ENCODE assay signal across 33 cellular contexts in the genomic region with DNA sequence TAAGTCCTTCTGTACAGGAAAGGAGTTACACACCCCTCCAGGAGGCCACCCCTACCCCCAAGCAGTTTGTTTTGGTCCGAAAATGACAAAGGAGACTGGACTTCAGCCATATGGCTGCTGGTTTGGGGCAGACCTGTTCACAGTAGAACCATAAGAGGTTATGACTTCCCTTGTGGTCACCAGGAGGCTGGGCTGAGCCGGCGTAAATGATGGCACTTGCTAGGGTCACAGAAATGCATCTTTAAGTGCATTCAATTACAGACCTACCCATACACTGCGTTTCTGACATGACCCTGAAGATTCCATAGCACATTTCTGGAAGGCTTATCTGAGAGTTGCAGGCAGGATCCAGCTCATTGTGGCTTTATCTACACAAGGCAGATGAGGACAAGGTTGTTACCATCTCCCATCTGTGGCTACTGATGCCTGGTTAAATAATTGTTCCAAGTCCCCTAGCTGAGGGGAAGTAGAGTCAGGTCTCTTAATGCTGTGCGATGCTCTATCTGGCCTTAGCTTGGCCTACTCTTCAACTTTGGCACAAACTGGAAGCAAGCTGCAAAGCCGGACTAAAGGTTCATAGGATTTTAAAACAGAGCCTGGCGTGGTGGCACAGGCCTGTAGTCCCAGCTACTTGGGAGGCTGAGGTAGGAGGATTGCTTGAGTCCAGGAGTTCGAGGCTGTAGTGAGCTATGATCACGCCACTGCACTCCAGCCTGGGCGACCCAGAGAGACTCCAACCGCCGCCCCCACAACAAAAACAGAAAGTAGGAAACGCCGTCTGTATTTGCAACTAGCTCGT. TPM values are rescaled to one million over a fixed set of nuclear protein-coding genes. Genes with fewer than 3 reads are reported as not detected.
DNase-seq lines count a peak whose midpoint lies in the region; ATAC-seq and TF ChIP-seq lines count a peak whose summit lies in the region.
"Had no signal": no experiment of that assay in that cellular context is flagged by ENCODE, and none has a peak within 500 bp of the region (broad histone marks: within the 10 kb centered on the region; RNA-seq: fewer than 3 reads in every experiment).

No MANE protein-coding gene starts in this region.

- H3K4me1 ChIP-seq in H9 (ENCODE audit: insufficient read depth, low read length) = no peaks in the 10 kb centered on the region
- peaks cover 0 to 29% (median 23%) of the 10 kb centered on the region in 4 donors for H3K4me1 ChIP-seq in tibial nerve
- no peaks in the 10 kb centered on the region for H3K4me1 ChIP-seq in CD8-positive, alpha-beta T cell (ENCODE audit: insufficient read depth, low read length)
- H3K4me1 ChIP-seq: BE2C, foreskin keratinocyte had no signal

- WGBS in H9 (ENCODE audit: extremely low coverage, insufficient read length, low lambda C conversion rate) = no CpG with 5 or more reads among the region's 15 CpGs
- WGBS in tibial nerve, 2 donors = 67 to 69% methylated on average over 15 of the region's 15 CpGs

- H3K27me3 Mint-ChIP-seq in H9 (ENCODE audit: low read depth) (peaks cover 97% of the 10 kb centered on the region), T-helper 17 cell (peaks cover 74% of the 10 kb centered on the region), chondrocyte (ENCODE audit: low read depth) (peaks cover 3% of the 10 kb centered on the region)
- peaks cover 55% of the 10 kb centered on the region for H3K27me3 Mint-ChIP-seq in CD8-positive, alpha-beta T cell (ENCODE audit: low read depth)

- no peaks in the 10 kb centered on the region for H3K9me2 ChIP-seq in neural cell (ENCODE audit: insufficient read depth, low read length)

- H3K9me3 Mint-ChIP-seq in H9 (peaks cover 0 to 4% of the 10 kb centered on the region in 2 experiments; a peak in 1 of 5 replicates), chondrocyte (ENCODE audit: low read depth) (no peaks in the 10 kb centered on the region)
- no peaks in the 10 kb centered on the region for H3K9me3 Mint-ChIP-seq in CD8-positive, alpha-beta T cell
- H3K9me3 Mint-ChIP-seq: activated naive CD8-positive, alpha-beta T cell treated with anti-CD3 and anti-CD28 coated beads, Interleukin-2, amount 10 ng/mL, durations not matched to agents 7 days and 5 days; activated T-cell treated with anti-CD3 and anti-CD28 coated beads, Interleukin-2, amount 50 U/mL, for 4 hours had no signal

- no peak for TF ChIP-seq RAD21 in neural cell (conservative IDR thresholded peaks at IDR 0.05)

- no peak overlapping the region for H2AK5ac ChIP-seq in H9 (ENCODE audit: insufficient read length, low read length)

- no peaks in the 10 kb centered on the region for H3K9me3 ChIP-seq in H9 (ENCODE audit: control insufficient read depth, low read depth, low read length)
- no peaks in the 10 kb centered on the region for H3K9me3 ChIP-seq in T-helper 17 cell (ENCODE audit: control insufficient read depth, low read length, poor library complexity, severe bottlenecking)
- no peaks in the 10 kb centered on the region for H3K9me3 ChIP-seq in neural cell (ENCODE audit: low read length)
- no peaks in the 10 kb centered on the region for H3K9me3 ChIP-seq in tibial nerve
- H3K9me3 ChIP-seq in CD8-positive, alpha-beta T cell (ENCODE audit: low read length) = no peaks in the 10 kb centered on the region
- H3K9me3 ChIP-seq: BE2C, esophagus squamous epithelium, heart left ventricle, sigmoid colon had no signal

- no peaks in the 10 kb centered on the region for H3K79me2 ChIP-seq in H9 (ENCODE audit: insufficient read depth, low read length)
- H3K79me2 ChIP-seq in neural cell (replicated peaks; ENCODE audit: insufficient read depth, low read length) = peaks cover 14% of the 10 kb centered on the region

- H4K20me1 ChIP-seq in H9 (ENCODE audit: control insufficient read depth, insufficient read depth, insufficient read length) (no peaks in the 10 kb centered on the region), neural cell (ENCODE audit: insufficient read depth) (no peaks in the 10 kb centered on the region)

- no peak overlapping the region for H4K5ac ChIP-seq in H9 (ENCODE audit: insufficient read length, low read depth, low read length)

- POLR2A ChIA-PET in CD8-positive, alpha-beta T cell (lab: Charles Lee) = interaction anchor here (0.6 kb wide), 1 partner anchor 83 kb away, joined by 3 read pairs; no protein-coding TSS in a partner anchor

- DNase-seq in H9 = no peak
- DNase-seq in T-helper 17 cell = no peak
- DNase-seq in chondrocyte (ENCODE audit: low spot score) = no peak
- no peak for DNase-seq in stimulated activated CD4-positive, alpha-beta T cell treated with anti-CD3 and anti-CD28 coated beads, Interleukin-12 subunit alpha, Interleukin-12 subunit beta, amount 100 ng/mL, for 4 hours
- no peak for DNase-seq in tibial nerve (ENCODE audit: low spot score in 2 of 2)
- DNase-seq in CD8-positive, alpha-beta T cell = no peak
- no peak for DNase-seq in hippocampal formation (lab: John Stamatoyannopoulos, UW)
- DNase-seq: ACHN; activated CD4-positive, CD25-positive, alpha-beta regulatory T cell; activated gamma-delta T cell treated with Interleukin-2 at 50 U/mL for 16 hours; activated naive CD8-positive, alpha-beta T cell treated with anti-CD3 and anti-CD28 coated beads, Interleukin-2, amount 10 ng/mL, durations not matched to agents 7 days and 5 days; activated T-cell treated with anti-CD3 and anti-CD28 coated beads, Interleukin-2, amount 50 U/mL, for 4 hours; aorta; COR-L47; cortex of kidney; effector memory CD8-positive, alpha-beta T cell; esophagus squamous epithelium; foreskin keratinocyte; GDM1; Karpas-422; MV-4-11; NCI-H1436; NCI-H2081 treated with DMSO at 0.1 percent for 48 hours; NCI-H226; NCI-H526 treated with DMSO at 0.1 percent for 48 hours; SHP77 treated with DMSO at 0.1 percent for 48 hours; sigmoid colon; stimulated activated CD4-positive, alpha-beta T cell treated with anti-CD3 and anti-CD28 coated beads, Interleukin-4, amount 100 ng/mL, for 24 hours had no signal

- TF ChIP-seq CTCF in H9 (conservative IDR thresholded peaks at IDR 0.05) (no peak), chondrocyte (IDR thresholded peaks at IDR 0.05) (no peak), neural cell (IDR thresholded peaks at IDR 0.05; ENCODE audit: poor library complexity, severe bottlenecking) (no peak), tibial nerve (IDR thresholded peaks at IDR 0.05) (no peak)
- TF ChIP-seq CTCF in CD8-positive, alpha-beta T cell (IDR thresholded peaks at IDR 0.05) = no peak

- no peak overlapping the region for H2BK20ac ChIP-seq in H9 (ENCODE audit: low read depth, low read length, poor library complexity, severe bottlenecking)

- H3K9ac ChIP-seq in H9 (ENCODE audit: extremely low read depth, insufficient read length, low read length) = no peak overlapping the region
- H3K9ac ChIP-seq in neural cell (ENCODE audit: low read length) = peak overlapping the region; percentile 82

- H3K4me3 ChIP-seq in neural cell (ENCODE audit: low read length) = peak overlapping the region; percentile 96
- H3K4me3 ChIP-seq in tibial nerve = no peak overlapping the region
- no peak overlapping the region for H3K4me3 ChIP-seq in CD8-positive, alpha-beta T cell (ENCODE audit: low read depth, low read length)

- H4K8ac ChIP-seq in H9 (replicated peaks; ENCODE audit: insufficient read length, low read depth, low read length) = no peak overlapping the region

- H3F3A ChIP-seq in neural cell (ENCODE audit: insufficient read depth, low read length, poor library complexity, severe bottlenecking) = no peaks in the 10 kb centered on the region

- no peak overlapping the region for H2BK12ac ChIP-seq in H9 (ENCODE audit: insufficient read length, low read depth, low read length)

- no peak overlapping the region for H2BK120ac ChIP-seq in H9 (ENCODE audit: low read depth, low read length, poor library complexity, severe bottlenecking)

- H3K36me3 ChIP-seq in neural cell (ENCODE audit: insufficient read depth, low read length) (no peaks in the 10 kb centered on the region), tibial nerve (no peaks in the 10 kb centered on the region)
- H3K36me3 ChIP-seq in CD8-positive, alpha-beta T cell (ENCODE audit: insufficient read depth, low read length) = no peaks in the 10 kb centered on the region
- H3K36me3 ChIP-seq: BE2C, esophagus squamous epithelium, heart left ventricle, sigmoid colon had no signal

- no peak overlapping the region for H3K18ac ChIP-seq in H9 (ENCODE audit: insufficient read length, low read depth, low read length)

- H2BK15ac ChIP-seq in H9 (ENCODE audit: low read depth, low read length) = no peak overlapping the region

- H3K4ac ChIP-seq in H9 (ENCODE audit: low read depth, low read length) = no peak overlapping the region

- H3K27ac ChIP-seq in H9 (ENCODE audit: insufficient read length, low read depth, low read length) (no peak overlapping the region), neural cell (ENCODE audit: low read length) (peak overlapping the region; percentile 85), tibial nerve (no peak overlapping the region)
- H3K27ac ChIP-seq in CD8-positive, alpha-beta T cell (ENCODE audit: low read depth, low read length) = no peak overlapping the region
- H3K27ac ChIP-seq: esophagus squamous epithelium, foreskin keratinocyte, heart left ventricle, sigmoid colon had no signal

- H4K91ac ChIP-seq in H9 (ENCODE audit: insufficient read length, low read depth, low read length) = no peak overlapping the region

- no peak overlapping the region for H2AFZ ChIP-seq in H9 (ENCODE audit: low read length)
- no peak overlapping the region for H2AFZ ChIP-seq in neural cell (ENCODE audit: low read depth, low read length)

- H3K27ac Mint-ChIP-seq in H9 = no peak overlapping the region
- H3K27ac Mint-ChIP-seq in T-helper 17 cell = no peak overlapping the region
- no peak overlapping the region for H3K27ac Mint-ChIP-seq in chondrocyte (ENCODE audit: unreplicated experiment)
- no peak overlapping the region for H3K27ac Mint-ChIP-seq in CD8-positive, alpha-beta T cell
- H3K27ac Mint-ChIP-seq: activated naive CD8-positive, alpha-beta T cell treated with anti-CD3 and anti-CD28 coated beads, Interleukin-2, amount 10 ng/mL, durations not matched to agents 7 days and 5 days; effector memory CD8-positive, alpha-beta T cell had no signal

- H3K4me3 Mint-ChIP-seq in H9 (peak overlapping the region; percentile 4 to 42; a peak in 2 of 5 replicates), T-helper 17 cell (peak overlapping the region; percentile 56), chondrocyte (ENCODE audit: unreplicated experiment) (peak overlapping the region; percentile 28)
- no peak overlapping the region for H3K4me3 Mint-ChIP-seq in CD8-positive, alpha-beta T cell
- H3K4me3 Mint-ChIP-seq: activated naive CD8-positive, alpha-beta T cell treated with anti-CD3 and anti-CD28 coated beads, Interleukin-2, amount 10 ng/mL, durations not matched to agents 7 days and 5 days; activated T-cell treated with anti-CD3 and anti-CD28 coated beads, Interleukin-2, amount 50 U/mL, for 4 hours had no signal

- no peak for ATAC-seq in T-helper 17 cell
- no peak for ATAC-seq in CD8-positive, alpha-beta T cell
- ATAC-seq: activated T-cell treated with anti-CD3 and anti-CD28 coated beads, Interleukin-2, amount 50 U/mL, for 4 hours; effector memory CD8-positive, alpha-beta T cell; foreskin keratinocyte; heart left ventricle had no signal

- H3K27me3 ChIP-seq in H9 (ENCODE audit: insufficient read depth, low read length) (peaks cover 50% of the 10 kb centered on the region), neural cell (ENCODE audit: insufficient read depth, low read depth, low read length) (peaks cover 11% of the 10 kb centered on the region), tibial nerve (peaks cover 0 to 54% of the 10 kb centered on the region in 2 donors)
- peaks cover 22% of the 10 kb centered on the region for H3K27me3 ChIP-seq in CD8-positive, alpha-beta T cell (ENCODE audit: insufficient read depth, low read length)

- H3K56ac ChIP-seq in H9 (ENCODE audit: insufficient read length, low read depth, low read length) = no peak overlapping the region

- H3T11ph ChIP-seq in H9 (ENCODE audit: low read length) = no peak overlapping the region

- peaks cover 17% of the 10 kb centered on the region for H3K23me2 ChIP-seq in H9 (ENCODE audit: insufficient read length, low read depth, low read length, poor library complexity, severe bottlenecking)

- CTCF ChIA-PET in CD8-positive, alpha-beta T cell (lab: Charles Lee) = no interaction called here

- H3K4me2 ChIP-seq in H9 (ENCODE audit: insufficient read depth, insufficient read length, low read length) (no peak overlapping the region), neural cell (ENCODE audit: low read length) (peak overlapping the region; percentile 66)

- TF ChIP-seq POLR2A in tibial nerve (IDR thresholded peaks at IDR 0.05) = no peak

- TF ChIP-seq EP300 in neural cell (conservative IDR thresholded peaks at IDR 0.05; ENCODE audit: poor library complexity, severe bottlenecking) (no peak), tibial nerve (IDR thresholded peaks at IDR 0.05) (no peak)

- H3K36me3 Mint-ChIP-seq in H9 (ENCODE audit: insufficient read depth in 1 of 3, low read depth in 3 of 3) = no peaks in the 10 kb centered on the region; a peak in 1 of 7 replicates
- peaks cover 4% of the 10 kb centered on the region for H3K36me3 Mint-ChIP-seq in T-helper 17 cell (ENCODE audit: low read depth)
- no peaks in the 10 kb centered on the region for H3K36me3 Mint-ChIP-seq in chondrocyte (ENCODE audit: low read depth)
- no peaks in the 10 kb centered on the region for H3K36me3 Mint-ChIP-seq in CD8-positive, alpha-beta T cell
- H3K36me3 Mint-ChIP-seq: activated naive CD8-positive, alpha-beta T cell treated with anti-CD3 and anti-CD28 coated beads, Interleukin-2, amount 10 ng/mL, durations not matched to agents 7 days and 5 days had no signal

- H3K23ac ChIP-seq in H9 (ENCODE audit: insufficient read length, low read depth, low read length) = no peak overlapping the region

- intact Hi-C loops in CD8-positive, alpha-beta T cell (cut with DNase I, micrococcal nuclease) = no loop called here

- H2BK5ac ChIP-seq in H9 (ENCODE audit: insufficient read length, low read length) = no peak overlapping the region

- H3K79me1 ChIP-seq in H9 (ENCODE audit: insufficient read depth, low read depth, low read length, poor library complexity, severe bottlenecking) = no peaks in the 10 kb centered on the region

- H3K4me1 Mint-ChIP-seq in H9 = peaks cover 2 to 7% of the 10 kb centered on the region in 2 experiments; a peak in 2 of 4 replicates
- H3K4me1 Mint-ChIP-seq in T-helper 17 cell = peaks cover 2% of the 10 kb centered on the region
- H3K4me1 Mint-ChIP-seq in chondrocyte (ENCODE audit: low read depth) = peaks cover 38% of the 10 kb centered on the region
- peaks cover 16% of the 10 kb centered on the region for H3K4me1 Mint-ChIP-seq in CD8-positive, alpha-beta T cell (ENCODE audit: low read depth)

- H3K14ac ChIP-seq in H9 (ENCODE audit: insufficient read depth, low read length) = no peak overlapping the region

RNA-seq across cellular contexts. Expression of a gene that starts 1.7 kb away (rescaled TPM):
- total RNA-seq in H9 (2021) (not detected in 2 replicates), T-helper 17 cell (not detected), chondrocyte (1.2 to 2.9 TPM (median 1.6 TPM) in 3 replicates), tibial nerve (under 1 TPM in 1 of 4 donors, not detected in 3; 0.30 TPM)
- 8.0 and 8.2 TPM in 2 replicates for polyA plus RNA-seq in neural cell
- 21.2 and 27.7 TPM in 2 replicates for polyA minus RNA-seq in neural cell
- not detected for total RNA-seq in CD8-positive, alpha-beta T cell
- total RNA-seq: activated naive CD8-positive, alpha-beta T cell treated with anti-CD3 and anti-CD28 coated beads, Interleukin-2, amount 10 ng/mL, durations not matched to agents 7 days and 5 days; activated T-cell treated with anti-CD3 and anti-CD28 coated beads, Interleukin-2, amount 50 U/mL, for 4 hours; aorta; esophagus squamous epithelium; foreskin keratinocyte; H4; pulmonary artery endothelial cell had no signal
- polyA plus RNA-seq: foreskin keratinocyte, heart left ventricle had no signal
